In genomic region chr6:41936073-41936837, GRCh38 we compare ENCODE assay signal across 1 cellular context.
TF ChIP-seq lines count a peak whose summit lies in the region.

No MANE protein-coding gene starts in this region.

TF ChIP-seq in HepG2, 621 proteins besides CTCF, POLR2A, EP300 and RAD21 (continued from another document and continues in another):
- TF ChIP-seq ZNF687 (CRISPR knock-in tag; IDR thresholded peaks at IDR 0.05) (peak; percentile 26), FOXC1 (CRISPR knock-in tag; IDR thresholded peaks at IDR 0.05; ENCODE audit: borderline replicate concordance) (no peak), HMGXB4 (CRISPR knock-in tag; IDR thresholded peaks at IDR 0.05; ENCODE audit: borderline replicate concordance in 1 of 2, low read depth in 1 of 2) (peak; percentile 28 to 48; a peak in 1 of 4 replicates), AKAP8 (CRISPR knock-in tag; IDR thresholded peaks at IDR 0.05) (no peak), POLR2AphosphoS2 (IDR thresholded peaks at IDR 0.05; ENCODE audit: low read depth, low read length) (0 out of 2 replicates have a peak, but pooled peaks have one; percentile 13), KLF11 (CRISPR knock-in tag; IDR thresholded peaks at IDR 0.05) (no peak), ZBTB44 (CRISPR knock-in tag; IDR thresholded peaks at IDR 0.05) (no peak), UBTF (CRISPR knock-in tag; IDR thresholded peaks at IDR 0.05) (peak; percentile 24; the same call in 1 of the 2 replicates), ZNF232 (CRISPR knock-in tag; IDR thresholded peaks at IDR 0.05; ENCODE audit: borderline replicate concordance) (no peak), ZNF468 (CRISPR knock-in tag; IDR thresholded peaks at IDR 0.05) (no peak), SRF (IDR thresholded peaks at IDR 0.05; ENCODE audit: low read depth, low read length) (no peak; the same call in 1 of the 2 replicates), TEAD3 (CRISPR knock-in tag; optimal IDR thresholded peaks at IDR 0.05; ENCODE audit: borderline replicate concordance) (no peak), CBX5 (CRISPR knock-in tag; IDR thresholded peaks at IDR 0.05; ENCODE audit: borderline replicate concordance) (0 out of 2 replicates have a peak, but pooled peaks have one; percentile 74), CCDC6 (CRISPR knock-in tag; IDR thresholded peaks at IDR 0.05) (0 out of 2 replicates have a peak, but pooled peaks have one; percentile 20), ZNF350 (CRISPR knock-in tag; IDR thresholded peaks at IDR 0.05; ENCODE audit: borderline replicate concordance, low read depth) (0 out of 2 replicates have a peak, but pooled peaks have one; percentile 16), ZBTB20 (CRISPR knock-in tag; IDR thresholded peaks at IDR 0.05; ENCODE audit: borderline replicate concordance, low read depth) (no peak), ZNF329 (CRISPR knock-in tag; IDR thresholded peaks at IDR 0.05; ENCODE audit: low read depth) (no peak), ZNF766 (CRISPR knock-in tag; IDR thresholded peaks at IDR 0.05; ENCODE audit: borderline replicate concordance) (no peak), ZNF646 (CRISPR knock-in tag; IDR thresholded peaks at IDR 0.05) (no peak), PATZ1 (CRISPR knock-in tag; IDR thresholded peaks at IDR 0.05) (0 out of 2 replicates have a peak, but pooled peaks have one; percentile 56), HNRNPL (IDR thresholded peaks at IDR 0.05; ENCODE audit: low read depth, low read length) (0 out of 2 replicates have a peak, but pooled peaks have one; percentile 40), ZNF331 (CRISPR knock-in tag; IDR thresholded peaks at IDR 0.05) (peak; percentile 62; the same call in 1 of the 2 replicates), TSC22D2 (CRISPR knock-in tag; IDR thresholded peaks at IDR 0.05; ENCODE audit: borderline replicate concordance) (no peak), XRCC5 (optimal IDR thresholded peaks at IDR 0.05; ENCODE audit: low read length) (peak; percentile 89), NR3C1 (CRISPR knock-in tag; IDR thresholded peaks at IDR 0.05) (no peak), ZNF234 (CRISPR knock-in tag; conservative IDR thresholded peaks at IDR 0.05) (no peak), CERS6 (CRISPR knock-in tag; IDR thresholded peaks at IDR 0.05) (no peak), SRSF4 (IDR thresholded peaks at IDR 0.05; ENCODE audit: low read depth, low read length, poor library complexity, severe bottlenecking) (no peak), ZKSCAN1 (IDR thresholded peaks at IDR 0.05; ENCODE audit: low read length) (no peak), DRAP1 (CRISPR knock-in tag; IDR thresholded peaks at IDR 0.05) (no peak), ZNF280B (CRISPR knock-in tag; IDR thresholded peaks at IDR 0.05; ENCODE audit: borderline replicate concordance) (no peak), MEIS2 (CRISPR knock-in tag; IDR thresholded peaks at IDR 0.05) (0 out of 2 replicates have a peak, but pooled peaks have one; percentile 18), SNRNP70 (IDR thresholded peaks at IDR 0.05; ENCODE audit: low read depth, low read length) (no peak), CBX1 (IDR thresholded peaks at IDR 0.05; ENCODE audit: low read depth) (no peak), NKX3-1 (CRISPR knock-in tag; IDR thresholded peaks at IDR 0.05) (no peak), ZNF496 (CRISPR knock-in tag; IDR thresholded peaks at IDR 0.05; ENCODE audit: insufficient replicate concordance) (no peak), PITX1 (CRISPR knock-in tag; IDR thresholded peaks at IDR 0.05) (peak; percentile 55; the same call in 1 of the 2 replicates), THAP11 (CRISPR knock-in tag; IDR thresholded peaks at IDR 0.05) (no peak)
